Comparison of ENCODE assay signal across 8 cellular contexts in genomic region chr2:217090024-217090473, GRCh38.
DNase-seq lines count a peak whose midpoint lies in the region; ATAC-seq and TF ChIP-seq lines count a peak whose summit lies in the region.

No MANE protein-coding gene starts in this region.

- intact Hi-C loops in left colon (cut with DNase I, micrococcal nuclease), result no loop called here

- ATAC-seq in GM18502 (IDR thresholded peaks at IDR 0.05; ENCODE audit: poor library complexity, unreplicated experiment) (peak; percentile 82), GM21619 (IDR thresholded peaks at IDR 0.05; ENCODE audit: unreplicated experiment) (peak; percentile 87), left colon (no peak)

- DNase-seq in Kasumi-1 (lab: John Stamatoyannopoulos, UW) (peak; percentile 4 to 11), erythroblast (lab: John Stamatoyannopoulos, UW) (peak; percentile 18 to 25), NCI-H82 treated with DMSO at 0.1 percent for 48 hours (lab: John Stamatoyannopoulos, UW; ENCODE audit: unreplicated experiment) (no peak), NCI-H69 (lab: John Stamatoyannopoulos, UW) (no peak), DMS79 treated with DMSO at 0.1 percent for 48 hours (lab: John Stamatoyannopoulos, UW) (no peak), left colon (no peak)

- peak; percentile 28 for TF ChIP-seq POLR2A in erythroblast (IDR thresholded peaks at IDR 0.05; ENCODE audit: low read length)

Comparison
In these comparisons a context has a peak if more than half of its experiments do, and no peak if none do; other contexts are left out.
1. DNase-seq: peak in Kasumi-1 (2 of 2) and erythroblast (2 of 2); none in NCI-H82 treated with DMSO at 0.1 percent for 48 hours (single experiment), NCI-H69 (single experiment), DMS79 treated with DMSO at 0.1 percent for 48 hours (single experiment) and left colon (0 of 2).